In genomic region chr11:34745209-34745608, GRCh38 we compare ENCODE assay signal across 25 cellular contexts.
DNase-seq lines count a peak whose midpoint lies in the region; ATAC-seq and TF ChIP-seq lines count a peak whose summit lies in the region.
"Had no signal": no experiment of that assay in that cellular context is flagged by ENCODE, and none has a peak within 500 bp of the region (broad histone marks: within the 10 kb centered on the region; RNA-seq: fewer than 3 reads in every experiment).

No MANE protein-coding gene starts in this region.

- H3K36me3 Mint-ChIP-seq in neural progenitor cell: peaks cover 6% of the 10 kb centered on the region
- no peaks in the 10 kb centered on the region for H3K36me3 Mint-ChIP-seq in naive thymus-derived CD4-positive, alpha-beta T cell
- H3K36me3 Mint-ChIP-seq: memory B cell had no signal

- no peak overlapping the region for H3K27ac ChIP-seq in neural progenitor cell
- no peak overlapping the region for H3K27ac ChIP-seq in naive thymus-derived CD4-positive, alpha-beta T cell (ENCODE audit: low read depth, low read length)
- H3K27ac ChIP-seq: body of pancreas, heart left ventricle, HL-60, SK-N-MC, transverse colon had no signal

- H4K20me1 ChIP-seq in neural progenitor cell (ENCODE audit: low read depth): no peaks in the 10 kb centered on the region

- intact Hi-C loops in naive thymus-derived CD4-positive, alpha-beta T cell (cut with micrococcal nuclease): no loop called here

- POLR2A ChIA-PET in naive thymus-derived CD4-positive, alpha-beta T cell (lab: Charles Lee): no interaction called here

- H3K36me3 ChIP-seq in neural progenitor cell: no peaks in the 10 kb centered on the region
- no peaks in the 10 kb centered on the region for H3K36me3 ChIP-seq in naive thymus-derived CD4-positive, alpha-beta T cell (ENCODE audit: control insufficient read depth in 2 of 3, insufficient read depth in 3 of 3, low read length in 3 of 3)
- H3K36me3 ChIP-seq: heart left ventricle, transverse colon had no signal

- H3K9ac ChIP-seq in neural progenitor cell: no peak overlapping the region

- CTCF ChIA-PET in naive thymus-derived CD4-positive, alpha-beta T cell (lab: Charles Lee): interaction anchor here (0.7 kb wide), 1 partner anchor 162 kb away, joined by 3 read pairs; no protein-coding TSS in a partner anchor

- peaks cover 2% of the 10 kb centered on the region for H3K27me3 Mint-ChIP-seq in neural progenitor cell (ENCODE audit: insufficient read depth, low read depth)
- H3K27me3 Mint-ChIP-seq in naive thymus-derived CD4-positive, alpha-beta T cell: peaks cover 7 to 23% (median 14%) of the 10 kb centered on the region in 5 donors

- peaks cover 9% of the 10 kb centered on the region for H3K4me1 ChIP-seq in neural progenitor cell
- no peaks in the 10 kb centered on the region for H3K4me1 ChIP-seq in naive thymus-derived CD4-positive, alpha-beta T cell (ENCODE audit: control insufficient read depth in 2 of 2, insufficient read depth in 2 of 2, low read length in 2 of 2)

- ATAC-seq in naive thymus-derived CD4-positive, alpha-beta T cell: no peak
- no peak for ATAC-seq in HG03457 (IDR thresholded peaks at IDR 0.05; ENCODE audit: unreplicated experiment)
- ATAC-seq: body of pancreas; stimulated activated naive CD8-positive, alpha-beta T cell treated with anti-CD3 and anti-CD28 coated beads, Interleukin-15, amount 100 ng/mL, for 72 hours had no signal

- no peak overlapping the region for H3K27ac Mint-ChIP-seq in neural progenitor cell
- H3K27ac Mint-ChIP-seq in naive thymus-derived CD4-positive, alpha-beta T cell: no peak overlapping the region
- H3K27ac Mint-ChIP-seq: CD4-positive, alpha-beta T cell; memory B cell; stimulated activated naive CD8-positive, alpha-beta T cell treated with anti-CD3 and anti-CD28 coated beads, Interleukin-15, amount 100 ng/mL, for 72 hours had no signal

- H3K27me3 ChIP-seq in neural progenitor cell: no peaks in the 10 kb centered on the region
- H3K27me3 ChIP-seq in naive thymus-derived CD4-positive, alpha-beta T cell (ENCODE audit: control insufficient read depth in 2 of 2, insufficient read depth in 2 of 2, low read length in 2 of 2): no peaks in the 10 kb centered on the region
- H3K27me3 ChIP-seq: body of pancreas, heart left ventricle, transverse colon had no signal

- TF ChIP-seq CTCF in neural progenitor cell (IDR thresholded peaks at IDR 0.05): no peak

- H3K4me1 Mint-ChIP-seq in neural progenitor cell: no peaks in the 10 kb centered on the region
- H3K4me1 Mint-ChIP-seq in naive thymus-derived CD4-positive, alpha-beta T cell: no peaks in the 10 kb centered on the region
- H3K4me1 Mint-ChIP-seq: memory B cell; stimulated activated naive CD8-positive, alpha-beta T cell treated with anti-CD3 and anti-CD28 coated beads, Interleukin-15, amount 100 ng/mL, for 72 hours had no signal

- H3K4me2 ChIP-seq in neural progenitor cell: peak overlapping the region; percentile 22
- H3K4me2 ChIP-seq: smooth muscle cell had no signal

- H2AFZ ChIP-seq in neural progenitor cell (replicated peaks): no peak overlapping the region

- H3K4me3 Mint-ChIP-seq in neural progenitor cell: no peak overlapping the region
- H3K4me3 Mint-ChIP-seq in naive thymus-derived CD4-positive, alpha-beta T cell: no peak overlapping the region
- H3K4me3 Mint-ChIP-seq: CD4-positive, alpha-beta T cell; memory B cell; stimulated activated naive CD8-positive, alpha-beta T cell treated with anti-CD3 and anti-CD28 coated beads, Interleukin-15, amount 100 ng/mL, for 72 hours had no signal

- no peaks in the 10 kb centered on the region for H3K9me3 ChIP-seq in neural progenitor cell (ENCODE audit: low read depth)
- no peaks in the 10 kb centered on the region for H3K9me3 ChIP-seq in naive thymus-derived CD4-positive, alpha-beta T cell (ENCODE audit: control insufficient read depth in 2 of 3, low read length in 3 of 3)
- H3K9me3 ChIP-seq: body of pancreas, heart left ventricle, transverse colon had no signal

- H3K9me3 Mint-ChIP-seq in neural progenitor cell: peaks cover 6% of the 10 kb centered on the region
- peaks cover 0 to 3% (median 0%) of the 10 kb centered on the region in 11 donors for H3K9me3 Mint-ChIP-seq in naive thymus-derived CD4-positive, alpha-beta T cell
- H3K9me3 Mint-ChIP-seq: CD4-positive, alpha-beta T cell; memory B cell; stimulated activated naive CD8-positive, alpha-beta T cell treated with anti-CD3 and anti-CD28 coated beads, Interleukin-15, amount 100 ng/mL, for 72 hours had no signal

- H3K79me2 ChIP-seq in neural progenitor cell (ENCODE audit: low read depth): no peaks in the 10 kb centered on the region

- no peak overlapping the region for H3K4me3 ChIP-seq in neural progenitor cell
- no peak overlapping the region for H3K4me3 ChIP-seq in naive thymus-derived CD4-positive, alpha-beta T cell (ENCODE audit: low read length)
- H3K4me3 ChIP-seq: body of pancreas, heart left ventricle, SK-N-MC, smooth muscle cell, transverse colon had no signal

- peak; percentile 38 for DNase-seq in DMS79 treated with DMSO at 0.1 percent for 48 hours (lab: John Stamatoyannopoulos, UW)
- no peak for DNase-seq in DMS79 (lab: John Stamatoyannopoulos, UW)
- peak; percentile 51 for DNase-seq in NCI-H146 (lab: John Stamatoyannopoulos, UW)
- DNase-seq in cerebellar cortex (ENCODE audit: low spot score): peak; percentile 1
- DNase-seq in neural progenitor cell (ENCODE audit: low spot score): peak; percentile 8
- DNase-seq in naive thymus-derived CD4-positive, alpha-beta T cell: no peak
- no peak for DNase-seq in NCI-H128 (lab: John Stamatoyannopoulos, UW; ENCODE audit: unreplicated experiment)
- DNase-seq: 8988T; activated CD4-positive, alpha-beta T cell treated with anti-CD3 and anti-CD28 coated beads, Interleukin-2, amount 50 U/mL, for 4 hours; activated naive CD4-positive, alpha-beta T cell treated with Interleukin-2 at 50 U/mL for 16 hours; CD4-positive, alpha-beta T cell; effector CD4-positive, alpha-beta T cell; heart left ventricle; NCI-H187; occipital lobe; stimulated activated CD4-positive, alpha-beta T cell treated with anti-CD3 and anti-CD28 coated beads, Interleukin-1b, Interleukin-23, amount 100 ng/mL, for 48 hours; stimulated activated CD8-positive, alpha-beta memory T cell treated with anti-CD3 and anti-CD28 coated beads, Interleukin-4, amount 100 ng/mL, for 48 hours; stimulated activated naive CD8-positive, alpha-beta T cell treated with anti-CD3 and anti-CD28 coated beads, Interleukin-15, amount 100 ng/mL, for 72 hours; transverse colon had no signal

- no peaks in the 10 kb centered on the region for H3F3A ChIP-seq in neural progenitor cell (ENCODE audit: low read depth)

Comparison
In these comparisons a context has a peak if more than half of its experiments do, and no peak if none do; other contexts are left out.
1. DNase-seq: peak in DMS79 treated with DMSO at 0.1 percent for 48 hours (single experiment), NCI-H146 (single experiment), cerebellar cortex (single experiment) and neural progenitor cell (single experiment); none in DMS79 (single experiment), naive thymus-derived CD4-positive, alpha-beta T cell (0 of 9) and NCI-H128 (single experiment).